In genomic region chr12:122336015-122336946, GRCh38 we compare ENCODE assay signal across 8 cellular contexts.
DNase-seq lines count a peak whose midpoint lies in the region; ATAC-seq and TF ChIP-seq lines count a peak whose summit lies in the region.

No MANE protein-coding gene starts in this region.

- ATAC-seq in left lung = peak; percentile 50
- ATAC-seq in stimulated activated naive CD8-positive, alpha-beta T cell treated with anti-CD3 and anti-CD28 coated beads, Interleukin-15, Interleukin-2, amounts not matched to agents 100 U/mL and 50 U/mL, for 24 hours = peak; percentile 49
- no peak for ATAC-seq in GM18520 (IDR thresholded peaks at IDR 0.05; ENCODE audit: unreplicated experiment)

- 85 to 91% (median 88%) methylated on average over 8 of the region's 8 CpGs for WGBS in adrenal gland, 4 donors

- peak; percentile 90 for TF ChIP-seq CTCF in C4-2B (conservative IDR thresholded peaks at IDR 0.05)
- TF ChIP-seq CTCF in adrenal gland (IDR thresholded peaks at IDR 0.05) = peak; percentile 34 to 56 (median 46)
- TF ChIP-seq CTCF in left lung (IDR thresholded peaks at IDR 0.05) = peak; percentile 31 to 56

- peaks cover 9% of the 10 kb centered on the region; the same call in 1 of the 2 replicates for H3K36me3 ChIP-seq in SK-N-MC (ENCODE audit: insufficient read depth, low read length)
- peaks cover 0 to 22% of the 10 kb centered on the region in 2 donors for H3K36me3 ChIP-seq in adrenal gland (replicated peaks in 1 of 2)
- peaks cover 0 to 95% of the 10 kb centered on the region in 2 donors for H3K36me3 ChIP-seq in left lung

- H3K9me3 ChIP-seq in SK-N-MC (ENCODE audit: low read depth, low read length) = no peaks in the 10 kb centered on the region
- no peaks in the 10 kb centered on the region for H3K9me3 ChIP-seq in adrenal gland (replicated peaks in 1 of 3)
- H3K9me3 ChIP-seq in left lung = no peaks in the 10 kb centered on the region

- POLR2A ChIA-PET in HEK293T (lab: Yijun Ruan, JAX) = no interaction called here

- H3K4me1 ChIP-seq in adrenal gland (replicated peaks in 1 of 2) (peaks cover 19 to 30% of the 10 kb centered on the region in 2 donors), left lung (no peaks in the 10 kb centered on the region)

- no peak overlapping the region for H3K27ac ChIP-seq in C4-2B
- H3K27ac ChIP-seq in SK-N-MC = peak overlapping the region; percentile 67
- H3K27ac ChIP-seq in adrenal gland = peak overlapping the region in 1 of 5 donors; percentile 0
- no peak overlapping the region for H3K27ac ChIP-seq in left lung

- DNase-seq in HEK293T (ENCODE audit: extremely low spot score) = peak; percentile 58
- peak; percentile 18 for DNase-seq in SK-N-MC (ENCODE audit: low read depth, low spot score)
- peak in 1 of 7 donors; percentile 21 for DNase-seq in adrenal gland
- no peak for DNase-seq in left lung
- DNase-seq in stimulated activated naive CD8-positive, alpha-beta T cell treated with anti-CD3 and anti-CD28 coated beads, Interleukin-15, Interleukin-2, amounts not matched to agents 100 U/mL and 50 U/mL, for 24 hours = peak; percentile 62
- no peak for DNase-seq in NCI-H2107 treated with DMSO at 0.1 percent for 48 hours (lab: John Stamatoyannopoulos, UW; ENCODE audit: unreplicated experiment)

- no peak overlapping the region for H3K4me3 ChIP-seq in SK-N-MC
- no peak overlapping the region for H3K4me3 ChIP-seq in adrenal gland
- no peak overlapping the region for H3K4me3 ChIP-seq in left lung

- no peak for TF ChIP-seq POLR2A in adrenal gland (IDR thresholded peaks at IDR 0.05)

- CTCF ChIA-PET in HEK293T (lab: Yijun Ruan, JAX) = interaction anchor here (0.6 to 1.5 kb wide), 7 partner anchors 8 to 86 kb away, joined by 3 to 7 read pairs (median 4); partner anchors contain the start of gene CLIP1

- no peaks in the 10 kb centered on the region for H3K27me3 ChIP-seq in adrenal gland
- H3K27me3 ChIP-seq in left lung = no peaks in the 10 kb centered on the region

- H3K9ac ChIP-seq in SK-N-MC (ENCODE audit: insufficient read length) = no peak overlapping the region

- intact Hi-C loops in adrenal gland (cut with DNase I) = no loop called here
- intact Hi-C loops in left lung (cut with DNase I) = no loop called here

TF ChIP-seq in HEK293T, 16 proteins besides CTCF, POLR2A, EP300 and RAD21:
- TF ChIP-seq PKNOX1 (IDR thresholded peaks at IDR 0.05) = no peak
- TF ChIP-seq ZNF384 (IDR thresholded peaks at IDR 0.05) = peak; percentile 36

Comparison
In these comparisons a context has a peak if more than half of its experiments do, and no peak if none do; other contexts are left out.
1. DNase-seq: peak in HEK293T (single experiment), SK-N-MC (single experiment) and stimulated activated naive CD8-positive, alpha-beta T cell treated with anti-CD3 and anti-CD28 coated beads, Interleukin-15, Interleukin-2, amounts not matched to agents 100 U/mL and 50 U/mL, for 24 hours (single experiment); none in left lung (0 of 2) and NCI-H2107 treated with DMSO at 0.1 percent for 48 hours (single experiment).
2. Peak in every context shown above with its lines, with median percentiles within 50 percentile points of each other: CTCF ChIP-seq.